In genomic region chr1:50942334-50942733, GRCh38 we compare ENCODE assay signal across 27 cellular contexts.
"Had no signal": no experiment of that assay in that cellular context is flagged by ENCODE, and none has a peak within 500 bp of the region (broad histone marks: within the 10 kb centered on the region; RNA-seq: fewer than 3 reads in every experiment).

No MANE protein-coding gene starts in this region.

- H3K4me1 ChIP-seq: colonic mucosa, foreskin keratinocyte had no signal

- FAIRE-seq: colon, endometrium, endothelial cell of umbilical vein, frontal cortex had no signal

- DNase-seq: colonic mucosa; cortex of kidney; dermis blood vessel endothelial cell; dorsolateral prefrontal cortex; effector CD4-positive, alpha-beta T cell; effector CD8-positive, alpha-beta T cell; effector memory CD4-positive, alpha-beta T cell; effector memory CD8-positive, alpha-beta T cell; endodermal cell; esophagus squamous epithelium; foreskin fibroblast; foreskin keratinocyte; foreskin melanocyte; gastrocnemius medialis; glutamatergic neuron; head of caudate nucleus; heart left ventricle; heart right ventricle had no signal

- H3K36me3 ChIP-seq: colonic mucosa, esophagus muscularis mucosa, gastrocnemius medialis, gastroesophageal sphincter, heart left ventricle, heart right ventricle had no signal

- H3K4me3 ChIP-seq: colonic mucosa, coronary artery, dorsolateral prefrontal cortex, esophagus muscularis mucosa, esophagus squamous epithelium, gastrocnemius medialis, gastroesophageal sphincter, heart left ventricle, heart right ventricle had no signal

- H3K9me3 ChIP-seq: colonic mucosa, esophagus muscularis mucosa, esophagus squamous epithelium, gastrocnemius medialis, gastroesophageal sphincter, heart left ventricle, heart right ventricle had no signal

- H3K27me3 ChIP-seq: colonic mucosa, dorsolateral prefrontal cortex, esophagus muscularis mucosa, esophagus squamous epithelium, foreskin keratinocyte, gastrocnemius medialis, gastroesophageal sphincter, heart left ventricle, heart right ventricle had no signal

- ATAC-seq: effector memory CD8-positive, alpha-beta T cell; esophagus mucosa; foreskin keratinocyte; gastrocnemius medialis; gastroesophageal sphincter; heart left ventricle; heart right ventricle had no signal

- H3K27ac ChIP-seq: colonic mucosa, coronary artery, dorsolateral prefrontal cortex, epithelial cell of prostate, esophagus muscularis mucosa, esophagus squamous epithelium, foreskin keratinocyte, gastrocnemius medialis, gastroesophageal sphincter, heart left ventricle, heart right ventricle had no signal
